Comparison of ENCODE assay signal across 8 cellular contexts in the genomic region with DNA sequence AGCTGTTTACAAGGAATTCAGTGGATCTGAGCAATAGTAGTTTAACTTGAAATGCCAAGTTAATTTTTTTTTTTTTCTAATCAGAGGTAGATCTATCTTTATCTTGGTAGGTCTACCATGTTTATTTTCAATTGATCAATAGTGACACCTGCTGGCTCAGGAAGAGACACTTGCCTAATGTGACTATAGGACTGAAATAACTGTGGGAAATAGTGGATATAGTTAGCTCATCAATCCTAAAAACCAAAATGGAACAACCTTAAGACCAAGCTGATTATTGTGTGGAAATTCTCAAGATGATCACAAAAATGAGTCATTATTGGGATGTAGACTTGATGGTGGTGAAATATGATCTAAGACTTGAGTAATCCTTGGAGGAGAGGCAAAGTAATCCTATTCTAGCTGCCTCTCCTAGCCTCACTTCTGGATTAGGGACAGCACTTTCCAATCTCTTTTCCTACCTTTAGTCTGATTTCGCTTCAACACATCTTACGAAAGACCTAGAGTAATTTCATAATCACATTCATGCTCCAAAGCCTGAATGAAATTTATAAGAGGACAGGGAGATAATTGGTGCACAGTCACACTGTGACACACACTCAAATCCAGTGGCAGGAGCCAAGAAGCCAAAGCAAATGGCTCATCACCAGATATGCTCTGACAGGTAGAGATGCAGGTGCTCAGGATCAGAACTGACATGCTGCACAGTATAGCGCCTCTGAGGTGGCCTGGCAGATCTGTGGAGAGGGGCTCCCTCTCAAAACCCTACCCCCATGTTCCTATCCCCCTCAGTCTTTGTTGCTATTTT.
DNase-seq lines count a peak whose midpoint lies in the region; FAIRE-seq and TF ChIP-seq lines count a peak whose summit lies in the region.

No MANE protein-coding gene starts in this region.

- no peak overlapping the region for H3K4me3 ChIP-seq in AG10803 (ENCODE audit: low read length)
- H3K4me3 ChIP-seq in Peyer's patch, result no peak overlapping the region
- H3K4me3 ChIP-seq in foreskin fibroblast (ENCODE audit: low read depth in 1 of 2, low read length in 2 of 2), result no peak overlapping the region
- no peak overlapping the region for H3K4me3 ChIP-seq in small intestine (ENCODE audit: low read depth in 1 of 2, low read length in 2 of 2)
- no peak overlapping the region for H3K4me3 ChIP-seq in uterus

- peak; percentile 9 for FAIRE-seq in GM12892 (lab: Jason Lieb, UNC)
- FAIRE-seq in HTR-8/SVneo (lab: Jason Lieb, UNC), result peak; percentile 42
- FAIRE-seq in small intestine (lab: Jason Lieb, UNC), result no peak

- TF ChIP-seq CTCF in AG10803 (conservative IDR thresholded peaks at IDR 0.05; ENCODE audit: low read length), result peak; percentile 61
- peak in 4 of 6 experiments; percentile 23 to 45 (median 39) for TF ChIP-seq CTCF in Peyer's patch (IDR thresholded peaks at IDR 0.05)
- TF ChIP-seq CTCF in foreskin fibroblast (IDR thresholded peaks at IDR 0.05; ENCODE audit: low read depth, low read length), result peak; percentile 51
- peak in 1 of 4 experiments; percentile 10 for TF ChIP-seq CTCF in uterus (IDR thresholded peaks at IDR 0.05)

- DNase-seq in AG10803 (ENCODE audit: low read depth), result peak; percentile 94
- DNase-seq in GM12892 (ENCODE audit: insufficient read length), result no peak
- peak; percentile 40 for DNase-seq in HTR-8/SVneo (ENCODE audit: insufficient read length, low spot score)
- no peak for DNase-seq in Peyer's patch
- DNase-seq in foreskin fibroblast, result peak; percentile 71 to 81
- peak; percentile 14 for DNase-seq in small intestine
- no peak for DNase-seq in activated CD4-positive, CD25-positive, alpha-beta regulatory T cell (lab: John Stamatoyannopoulos, UW)
- no peak for DNase-seq in uterus

- 87 to 92% (median 90%) methylated on average over 3 of the region's 3 CpGs for WGBS in small intestine, 3 donors

- H3K9me3 ChIP-seq in Peyer's patch (no peaks in the 10 kb centered on the region), small intestine (ENCODE audit: control insufficient read depth, low read depth) (no peaks in the 10 kb centered on the region), uterus (no peaks in the 10 kb centered on the region)

- H3K4me1 ChIP-seq in Peyer's patch, result no peaks in the 10 kb centered on the region
- no peaks in the 10 kb centered on the region for H3K4me1 ChIP-seq in small intestine (ENCODE audit: control insufficient read depth in 2 of 2, insufficient read depth in 1 of 2, low read depth in 1 of 2, low read length in 1 of 2)
- H3K4me1 ChIP-seq in uterus, result no peaks in the 10 kb centered on the region

- H3K27ac ChIP-seq in Peyer's patch, result no peak overlapping the region
- H3K27ac ChIP-seq in small intestine (ENCODE audit: low read depth in 1 of 2, low read length in 1 of 2), result no peak overlapping the region
- no peak overlapping the region for H3K27ac ChIP-seq in uterus

- no peaks in the 10 kb centered on the region for H3K36me3 ChIP-seq in Peyer's patch
- no peaks in the 10 kb centered on the region for H3K36me3 ChIP-seq in small intestine (ENCODE audit: control insufficient read depth in 2 of 2, insufficient read depth in 2 of 2, low read length in 2 of 2)
- no peaks in the 10 kb centered on the region for H3K36me3 ChIP-seq in uterus

- H3K27me3 ChIP-seq in Peyer's patch (no peaks in the 10 kb centered on the region), small intestine (ENCODE audit: control insufficient read depth in 2 of 2, insufficient read depth in 2 of 2, low read length in 2 of 2) (no peaks in the 10 kb centered on the region), uterus (no peaks in the 10 kb centered on the region)

- intact Hi-C loops in uterus (cut with DNase I; ENCODE audit: low total_unique reads), result no loop called here

- TF ChIP-seq POLR2A in GM12892 (IDR thresholded peaks at IDR 0.05; ENCODE audit: low read depth, low read length) (no peak), Peyer's patch (IDR thresholded peaks at IDR 0.05) (no peak), uterus (IDR thresholded peaks at IDR 0.05) (no peak)

Comparison
In these comparisons a context has a peak if more than half of its experiments do, and no peak if none do; other contexts are left out.
1. DNase-seq: peak in AG10803 (single experiment), HTR-8/SVneo (single experiment), foreskin fibroblast (2 of 2) and small intestine (single experiment); none in GM12892 (single experiment), Peyer's patch (0 of 3), activated CD4-positive, CD25-positive, alpha-beta regulatory T cell (0 of 4) and uterus (0 of 2).